Comparison of ENCODE assay signal across 20 cellular contexts in genomic region chr15:31381801-31382692, GRCh38. TPM values are rescaled to one million over a fixed set of nuclear protein-coding genes. Genes with fewer than 3 reads are reported as not detected.
DNase-seq lines count a peak whose midpoint lies in the region; ATAC-seq, FAIRE-seq and TF ChIP-seq lines count a peak whose summit lies in the region.
"Had no signal": no experiment of that assay in that cellular context is flagged by ENCODE, and none has a peak within 500 bp of the region (broad histone marks: within the 10 kb centered on the region; RNA-seq: fewer than 3 reads in every experiment).

No MANE protein-coding gene starts in this region.

- no peak overlapping the region for H3K4me2 ChIP-seq in SK-N-SH

- H3K27me3 ChIP-seq in SK-N-SH (ENCODE audit: insufficient read depth), result no peaks in the 10 kb centered on the region
- H3K27me3 ChIP-seq in Peyer's patch, result no peaks in the 10 kb centered on the region
- no peaks in the 10 kb centered on the region for H3K27me3 ChIP-seq in heart right ventricle
- no peaks in the 10 kb centered on the region for H3K27me3 ChIP-seq in pancreas
- H3K27me3 ChIP-seq: ascending aorta, dorsolateral prefrontal cortex, foreskin keratinocyte had no signal

- H3K27ac Mint-ChIP-seq in T-helper 2 cell treated with Interferon-gamma antibody and Interleukin-4, amounts not matched to agents 5 μg/mL and 100 μg/mL, for 36 hours, result no peak overlapping the region

- no peaks in the 10 kb centered on the region for H3K36me3 ChIP-seq in SK-N-SH (replicated peaks in 1 of 2; ENCODE audit: control insufficient read depth in 1 of 2, insufficient read depth in 2 of 2, low read length in 1 of 2)
- H3K36me3 ChIP-seq in Peyer's patch, result peaks cover 0 to 12% (median 0%) of the 10 kb centered on the region in 3 donors
- peaks cover 0 to 51% (median 10%) of the 10 kb centered on the region in 9 donors for H3K36me3 ChIP-seq in heart right ventricle
- H3K36me3 ChIP-seq in pancreas, result no peaks in the 10 kb centered on the region

- no peak for TF ChIP-seq EP300 in SK-N-SH (IDR thresholded peaks at IDR 0.05; ENCODE audit: borderline replicate concordance in 1 of 2, low read depth in 1 of 2, low read length in 1 of 2)

- no peak overlapping the region for H3K4me3 Mint-ChIP-seq in T-helper 2 cell treated with Interferon-gamma antibody and Interleukin-4, amounts not matched to agents 5 μg/mL and 100 μg/mL, for 36 hours

- H3K4me3 ChIP-seq in SK-N-SH (ENCODE audit: low read depth in 2 of 2, low read length in 1 of 2) (no peak overlapping the region), Peyer's patch (no peak overlapping the region), heart right ventricle (no peak overlapping the region), pancreas (no peak overlapping the region)
- H3K4me3 ChIP-seq: ascending aorta, dorsolateral prefrontal cortex had no signal

- H4K20me1 ChIP-seq in SK-N-SH (ENCODE audit: insufficient read depth), result no peaks in the 10 kb centered on the region

- H2AFZ ChIP-seq in SK-N-SH (ENCODE audit: low read depth), result no peak overlapping the region

- WGBS in SK-N-SH (ENCODE audit: low lambda C conversion rate), result 96% methylated on average over 7 of the region's 10 CpGs
- 75 to 80% methylated on average over 10 of the region's 10 CpGs for WGBS in heart right ventricle, 2 donors
- 44 to 53% methylated on average over 10 of the region's 10 CpGs for WGBS in pancreas, 2 donors

- no peak for TF ChIP-seq RAD21 in SK-N-SH (IDR thresholded peaks at IDR 0.05; ENCODE audit: low read length)

- no peak overlapping the region for H3K9ac ChIP-seq in SK-N-SH

- ATAC-seq in SK-N-SH treated with all-trans-retinoic acid at 6 μM for 48 hours, result no peak; the same call in 1 of the 3 replicates
- peak; percentile 17 to 64 (median 36) for ATAC-seq in heart right ventricle
- ATAC-seq in pancreas, result peak; percentile 44 to 70 (median 53)
- no peak for ATAC-seq in GM21381 (IDR thresholded peaks at IDR 0.05; ENCODE audit: unreplicated experiment)
- ATAC-seq: foreskin keratinocyte had no signal

- intact Hi-C loops in heart right ventricle (cut with DNase I) (no loop called here), pancreas (cut with DNase I) (loop anchor here in 1 of 3 donors (10.0 kb wide), 1 partner anchor 57 kb away; the partner anchor contains the start of gene KLF13)

- in situ Hi-C loops in ACHN (cut with HindIII; ENCODE audit: low pct_ligation_motif_present, low pct_unique_long_range_greater_than_20kb, low sequenced_read_pairs), result no loop called here

- DNase-seq in SK-N-SH (peak; percentile 25), Peyer's patch (peak in 1 of 3 donors; percentile 48), heart right ventricle (no peak), pancreas (peak in 3 of 6 donors; percentile 12 to 44 (median 43)), ACHN (no peak)
- DNase-seq in T-helper 2 cell treated with Interferon-gamma antibody and Interleukin-4, amounts not matched to agents 5 μg/mL and 100 μg/mL, for 36 hours (ENCODE audit: low spot score), result no peak
- DNase-seq: activated CD8-positive, alpha-beta memory T cell treated with anti-CD3 and anti-CD28 coated beads, Interleukin-2, amount 50 U/mL, for 4 hours; COR-L47; dorsolateral prefrontal cortex; foreskin keratinocyte; GF-D8; NCI-H2029 treated with DMSO at 0.1 percent for 48 hours; NCI-H82; SHP77 treated with DMSO at 0.1 percent for 48 hours had no signal

- peaks cover 58% of the 10 kb centered on the region for H3K36me3 Mint-ChIP-seq in T-helper 2 cell treated with Interferon-gamma antibody and Interleukin-4, amounts not matched to agents 5 μg/mL and 100 μg/mL, for 36 hours (ENCODE audit: low read depth)

- H3K4me1 Mint-ChIP-seq in T-helper 2 cell treated with Interferon-gamma antibody and Interleukin-4, amounts not matched to agents 5 μg/mL and 100 μg/mL, for 36 hours (ENCODE audit: low read depth), result peaks cover 31% of the 10 kb centered on the region

- no peaks in the 10 kb centered on the region for H3K9me3 ChIP-seq in SK-N-SH
- no peaks in the 10 kb centered on the region for H3K9me3 ChIP-seq in Peyer's patch
- peaks cover 0 to 7% (median 0%) of the 10 kb centered on the region in 11 donors for H3K9me3 ChIP-seq in heart right ventricle
- no peaks in the 10 kb centered on the region for H3K9me3 ChIP-seq in pancreas
- H3K9me3 ChIP-seq: ascending aorta had no signal

- no peak for TF ChIP-seq POLR2A in Peyer's patch (IDR thresholded peaks at IDR 0.05)

- TF ChIP-seq CTCF in SK-N-SH (IDR thresholded peaks at IDR 0.05) (no peak), Peyer's patch (IDR thresholded peaks at IDR 0.05) (no peak), heart right ventricle (IDR thresholded peaks at IDR 0.05) (no peak), pancreas (IDR thresholded peaks at IDR 0.05) (no peak)

- POLR2A ChIA-PET in SK-N-SH (lab: Yijun Ruan, JAX), result interaction anchor here (0.8 to 1.2 kb wide), 2 partner anchors 10 to 16 kb away, joined by 3 to 4 read pairs; no protein-coding TSS in a partner anchor

- H3K9me3 Mint-ChIP-seq in T-helper 2 cell treated with Interferon-gamma antibody and Interleukin-4, amounts not matched to agents 5 μg/mL and 100 μg/mL, for 36 hours, result peaks cover 4% of the 10 kb centered on the region

- no peak for FAIRE-seq in pancreas (lab: Jason Lieb, UNC)
- FAIRE-seq: GM18507, keratinocyte had no signal

- H3F3A ChIP-seq in SK-N-SH (replicated peaks; ENCODE audit: insufficient read depth), result no peaks in the 10 kb centered on the region

- H3K4me1 ChIP-seq in SK-N-SH (ENCODE audit: control insufficient read depth in 1 of 2, insufficient read depth in 2 of 2, low read depth in 1 of 2, low read length in 1 of 2) (peaks cover 0 to 20% of the 10 kb centered on the region in 2 experiments; a peak in 2 of 4 replicates), Peyer's patch (peaks cover 0 to 43% (median 0%) of the 10 kb centered on the region in 4 donors), heart right ventricle (peaks cover 0 to 65% (median 42%) of the 10 kb centered on the region in 9 donors), pancreas (peaks cover 0 to 5% (median 2%) of the 10 kb centered on the region in 3 donors)
- H3K4me1 ChIP-seq: ascending aorta had no signal

- H3K27ac ChIP-seq in SK-N-SH (ENCODE audit: low read depth in 2 of 2, low read length in 1 of 2) (peak overlapping the region in 1 of 2 experiments; percentile 39; a peak in 1 of 4 replicates), Peyer's patch (peak overlapping the region in 3 of 4 donors; percentile 11 to 89 (median 74)), heart right ventricle (peak overlapping the region; percentile 27 to 77 (median 64)), pancreas (no peak overlapping the region)
- H3K27ac ChIP-seq: 22Rv1, ascending aorta, foreskin keratinocyte had no signal

- no peaks in the 10 kb centered on the region for H3K27me3 Mint-ChIP-seq in T-helper 2 cell treated with Interferon-gamma antibody and Interleukin-4, amounts not matched to agents 5 μg/mL and 100 μg/mL, for 36 hours (ENCODE audit: low read depth)

- CTCF ChIA-PET in SK-N-SH (lab: Yijun Ruan, JAX), result interaction anchor here (0.9 to 1.6 kb wide), 2 partner anchors 53 to 55 kb away, joined by 3 read pairs; no protein-coding TSS in a partner anchor

- no peaks in the 10 kb centered on the region for H3K79me2 ChIP-seq in SK-N-SH (ENCODE audit: insufficient read depth)

- H3K9me2 ChIP-seq in SK-N-SH, result no peaks in the 10 kb centered on the region

TF ChIP-seq in SK-N-SH, 30 proteins besides CTCF, POLR2A, EP300 and RAD21 (continues in another document):
- no peak for TF ChIP-seq YY1 (IDR thresholded peaks at IDR 0.05; ENCODE audit: low read depth)
- no peak for TF ChIP-seq NRF1 (IDR thresholded peaks at IDR 0.05; ENCODE audit: low read depth, low read length)
- TF ChIP-seq ELF1 (IDR thresholded peaks at IDR 0.05), result no peak
- no peak for TF ChIP-seq MEF2A (IDR thresholded peaks at IDR 0.05; ENCODE audit: borderline replicate concordance, low read depth)
- no peak for TF ChIP-seq MXI1 (IDR thresholded peaks at IDR 0.05; ENCODE audit: low read depth, low read length)
- TF ChIP-seq TAF1 (IDR thresholded peaks at IDR 0.05; ENCODE audit: borderline replicate concordance, low read depth, low read length), result no peak
- TF ChIP-seq GATA2 (CRISPR knock-in tag; IDR thresholded peaks at IDR 0.05), result no peak
- TF ChIP-seq POLR2AphosphoS5 (IDR thresholded peaks at IDR 0.05; ENCODE audit: low read depth, low read length), result no peak
- TF ChIP-seq EZH2phosphoT487 (IDR thresholded peaks at IDR 0.05; ENCODE audit: borderline replicate concordance, low read depth), result no peak

TF ChIP-seq in SK-N-SH treated with all-trans-retinoic acid at 6 μM for 48 hours, 23 proteins besides CTCF, POLR2A, EP300 and RAD21 (continues in another document):
- no peak for TF ChIP-seq ZNF565 (CRISPR knock-in tag; conservative IDR thresholded peaks at IDR 0.05; ENCODE audit: low read depth)
- TF ChIP-seq SNAI2 (CRISPR knock-in tag; IDR thresholded peaks at IDR 0.05), result no peak
- no peak for TF ChIP-seq BACH2 (CRISPR knock-in tag; IDR thresholded peaks at IDR 0.05; ENCODE audit: borderline replicate concordance)
- no peak for TF ChIP-seq RARB (CRISPR knock-in tag; IDR thresholded peaks at IDR 0.05)
- TF ChIP-seq GLIS3 (CRISPR knock-in tag; IDR thresholded peaks at IDR 0.05), result no peak
- TF ChIP-seq, protein P1, sequence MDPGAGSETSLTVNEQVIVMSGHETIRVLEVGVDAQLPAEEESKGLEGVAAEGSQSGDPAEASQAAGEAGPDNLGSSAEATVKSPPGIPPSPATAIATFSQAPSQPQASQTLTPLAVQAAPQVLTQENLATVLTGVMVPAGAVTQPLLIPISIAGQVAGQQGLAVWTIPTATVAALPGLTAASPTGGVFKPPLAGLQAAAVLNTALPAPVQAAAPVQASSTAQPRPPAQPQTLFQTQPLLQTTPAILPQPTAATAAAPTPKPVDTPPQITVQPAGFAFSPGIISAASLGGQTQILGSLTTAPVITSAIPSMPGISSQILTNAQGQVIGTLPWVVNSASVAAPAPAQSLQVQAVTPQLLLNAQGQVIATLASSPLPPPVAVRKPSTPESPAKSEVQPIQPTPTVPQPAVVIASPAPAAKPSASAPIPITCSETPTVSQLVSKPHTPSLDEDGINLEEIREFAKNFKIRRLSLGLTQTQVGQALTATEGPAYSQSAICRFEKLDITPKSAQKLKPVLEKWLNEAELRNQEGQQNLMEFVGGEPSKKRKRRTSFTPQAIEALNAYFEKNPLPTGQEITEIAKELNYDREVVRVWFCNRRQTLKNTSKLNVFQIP (CRISPR knock-in tag; IDR thresholded peaks at IDR 0.05; ENCODE audit: borderline replicate concordance, low read depth), result no peak
- no peak for TF ChIP-seq TCF4 (CRISPR knock-in tag; IDR thresholded peaks at IDR 0.05; ENCODE audit: borderline replicate concordance)
- no peak for TF ChIP-seq ZFP3 (CRISPR knock-in tag; IDR thresholded peaks at IDR 0.05)
- TF ChIP-seq PPARA (CRISPR knock-in tag; IDR thresholded peaks at IDR 0.05; ENCODE audit: borderline replicate concordance), result no peak
- no peak for TF ChIP-seq ZFP30 (CRISPR knock-in tag; IDR thresholded peaks at IDR 0.05)

RNA-seq across cellular contexts. Expression of gene KLF13, which starts 55.4 kb away (rescaled TPM):
- polyA plus RNA-seq in SK-N-SH (2012; rRNA removed), result 7.1 and 8.6 TPM in 2 replicates
- 9.4 and 11.1 TPM in 2 replicates for polyA plus RNA-seq in SK-N-SH (2012; cell fraction: cytosol; rRNA removed)
- polyA plus RNA-seq in SK-N-SH (2012; cell fraction: nucleus; rRNA removed), result 7.4 and 9.3 TPM in 2 replicates
- 10 to 100 TPM; 51.2 to 80.4 (median 75.6) TPM for total RNA-seq in Peyer's patch
- 100 to 1,000 TPM in 1 of 10 donors, 10 to 100 TPM in 9; 28.4 to 101 (median 49.4) TPM for total RNA-seq in heart right ventricle
- 10 to 100 TPM; 32.9 to 44.0 TPM for polyA plus RNA-seq in heart right ventricle
- total RNA-seq in pancreas, result 10 to 100 TPM; 28.6 to 57.1 (median 37.2) TPM
- 10 to 100 TPM; 12.3 to 18.7 TPM for polyA plus RNA-seq in pancreas

Comparison
In these comparisons a context has a peak if more than half of its experiments do, and no peak if none do; other contexts are left out.
1. H3K27ac ChIP-seq: peak in Peyer's patch (3 of 4) and heart right ventricle (10 of 10); none in pancreas (0 of 4).
2. ATAC-seq: peak in heart right ventricle (8 of 8) and pancreas (4 of 4); none in SK-N-SH treated with all-trans-retinoic acid at 6 μM for 48 hours (single experiment) and GM21381 (single experiment).